In genomic region chr10:7039859-7040258, GRCh38 we compare ENCODE assay signal across 29 cellular contexts.
"Had no signal": no experiment of that assay in that cellular context is flagged by ENCODE, and none has a peak within 500 bp of the region (broad histone marks: within the 10 kb centered on the region; RNA-seq: fewer than 3 reads in every experiment).

No MANE protein-coding gene starts in this region.

- ATAC-seq: effector memory CD8-positive, alpha-beta T cell; esophagus mucosa; foreskin keratinocyte; gastrocnemius medialis; gastroesophageal sphincter; heart left ventricle; heart right ventricle had no signal

- H3K4me1 ChIP-seq: colonic mucosa, esophagus muscularis mucosa, esophagus squamous epithelium, foreskin keratinocyte, gastrocnemius medialis, gastroesophageal sphincter had no signal

- FAIRE-seq: colon, endometrium, endothelial cell of umbilical vein, frontal cortex had no signal

- H3K9me3 ChIP-seq: colonic mucosa, esophagus muscularis mucosa, esophagus squamous epithelium, gastrocnemius medialis, gastroesophageal sphincter, heart left ventricle, heart right ventricle had no signal

- H3K9me3 Mint-ChIP-seq: dendritic cell treated with granulocyte-macrophage colony-stimulating factor and Interleukin-4, amounts not matched to agents 40 ng/mL and 50 ng/mL, for 4 days; endodermal cell had no signal

- H3K27me3 Mint-ChIP-seq: dendritic cell treated with granulocyte-macrophage colony-stimulating factor and Interleukin-4, amounts not matched to agents 40 ng/mL and 50 ng/mL, for 4 days; effector memory CD8-positive, alpha-beta T cell had no signal

- H3K4me3 ChIP-seq: colonic mucosa, coronary artery, dorsolateral prefrontal cortex, esophagus muscularis mucosa, esophagus squamous epithelium, gastrocnemius medialis, gastroesophageal sphincter, heart left ventricle, heart right ventricle had no signal

- H3K27me3 ChIP-seq: colonic mucosa, dorsolateral prefrontal cortex, esophagus muscularis mucosa, esophagus squamous epithelium, gastrocnemius medialis, gastroesophageal sphincter had no signal

- H3K27ac ChIP-seq: colonic mucosa, coronary artery, dorsolateral prefrontal cortex, epithelial cell of prostate, esophagus muscularis mucosa, esophagus squamous epithelium, foreskin keratinocyte, gastrocnemius medialis, gastroesophageal sphincter, heart left ventricle, heart right ventricle had no signal

- H3K27ac Mint-ChIP-seq: dendritic cell treated with granulocyte-macrophage colony-stimulating factor and Interleukin-4, amounts not matched to agents 40 ng/mL and 50 ng/mL, for 4 days; endodermal cell had no signal

- H3K4me1 Mint-ChIP-seq: endodermal cell had no signal

- H3K4me3 Mint-ChIP-seq: dendritic cell treated with granulocyte-macrophage colony-stimulating factor and Interleukin-4, amounts not matched to agents 40 ng/mL and 50 ng/mL, for 4 days; endodermal cell had no signal

- H3K36me3 ChIP-seq: colonic mucosa, esophagus muscularis mucosa, esophagus squamous epithelium, gastrocnemius medialis, gastroesophageal sphincter, heart left ventricle, heart right ventricle had no signal

- DNase-seq: colonic mucosa; cortex of kidney; dermis blood vessel endothelial cell; dorsolateral prefrontal cortex; effector CD4-positive, alpha-beta T cell; effector CD8-positive, alpha-beta T cell; effector memory CD4-positive, alpha-beta T cell; effector memory CD8-positive, alpha-beta T cell; endodermal cell; erythroblast; esophagus squamous epithelium; foreskin fibroblast; foreskin keratinocyte; foreskin melanocyte; gastrocnemius medialis; glutamatergic neuron; head of caudate nucleus; heart left ventricle; heart right ventricle had no signal
